Comparison of ENCODE assay signal across 8 cellular contexts in the genomic region with DNA sequence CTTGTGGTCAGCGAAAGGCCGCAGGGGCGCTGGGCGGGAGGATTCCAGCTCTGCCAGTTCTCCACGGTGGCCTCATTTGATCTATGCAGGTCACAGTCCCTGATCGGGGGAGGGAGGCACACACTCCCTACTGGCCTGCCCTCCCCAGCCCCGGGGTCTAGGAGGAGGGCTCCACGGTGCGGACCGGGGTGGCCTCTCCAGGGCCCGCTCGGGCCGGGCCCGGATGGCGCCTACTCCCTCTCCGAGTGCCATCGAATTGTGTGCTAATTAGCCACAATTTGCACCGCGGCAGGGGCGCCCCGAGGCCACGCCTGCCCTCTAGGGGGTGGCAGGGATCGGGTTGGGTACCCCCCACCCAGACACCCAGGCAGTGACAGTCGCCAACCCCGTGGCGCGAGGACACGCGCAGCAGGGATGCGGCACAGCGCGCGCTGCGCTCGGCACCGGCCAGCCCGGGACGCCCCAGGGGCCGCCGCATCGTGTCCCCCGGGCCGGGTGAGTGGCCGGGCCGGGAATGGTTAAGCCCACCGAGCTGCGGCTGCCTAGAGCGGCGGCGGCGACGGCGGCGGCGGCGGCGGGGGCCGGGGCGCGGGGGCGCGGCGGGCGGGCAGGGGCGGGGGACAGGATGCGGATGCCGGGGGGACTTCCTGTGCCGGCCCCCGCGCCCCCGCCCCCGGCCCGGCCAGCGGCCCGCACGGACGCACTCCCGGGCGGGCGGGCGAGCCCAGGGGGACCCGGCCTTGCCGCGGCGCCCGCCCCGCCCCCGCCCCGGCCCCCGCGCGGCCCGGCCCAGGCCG. TPM values are rescaled to one million over a fixed set of nuclear protein-coding genes. Genes with fewer than 3 reads are reported as not detected.
A peak's percentile ranks its signal among the peaks of the same experiment; 100 is the strongest.
DNase-seq lines count a peak whose midpoint lies in the region; ATAC-seq and TF ChIP-seq lines count a peak whose summit lies in the region.

A gene (plus strand): TSS at position 670 of the 797 bp plus-strand sequence. CDS start 565 bp downstream, outside the sequence.

- peaks cover 3% of the 10 kb centered on the region for H3K36me3 Mint-ChIP-seq in activated B cell treated with CpG ODN at 0.5 μM for 24 hours (ENCODE audit: low read depth)

- H3K27me3 ChIP-seq in H7 (ENCODE audit: control insufficient read depth, insufficient read depth, low read length) (no peaks in the 10 kb centered on the region), neuron (ENCODE audit: insufficient read depth, low read length) (no peaks in the 10 kb centered on the region)

- peak within 1 kb of the TSS; percentile 20 for H3K27ac Mint-ChIP-seq in activated B cell treated with CpG ODN at 0.5 μM for 24 hours

- H3K9me3 Mint-ChIP-seq in activated B cell treated with CpG ODN at 0.5 μM for 24 hours: no peaks in the 10 kb centered on the region

- POLR2A ChIA-PET in activated B cell treated with CpG ODN at 0.5 μM for 24 hours (lab: Charles Lee): no interaction called here

- H2AFZ ChIP-seq in neuron (ENCODE audit: low read depth, low read length): peak within 1 kb of the TSS; percentile 98

- CTCF ChIA-PET in activated B cell treated with CpG ODN at 0.5 μM for 24 hours (lab: Charles Lee): no interaction called here

- ATAC-seq in activated B cell treated with CpG ODN at 0.5 μM for 24 hours (ENCODE audit: low read depth) (peak; percentile 54), GM18498 (IDR thresholded peaks at IDR 0.05; ENCODE audit: unreplicated experiment) (no peak), HG03520 (IDR thresholded peaks at IDR 0.05; ENCODE audit: unreplicated experiment) (no peak), HG02642 (IDR thresholded peaks at IDR 0.05; ENCODE audit: poor library complexity, unreplicated experiment) (no peak), GM19351 (IDR thresholded peaks at IDR 0.05; ENCODE audit: unreplicated experiment) (no peak)

- H3K4me3 ChIP-seq in H7 (ENCODE audit: insufficient read depth, low read depth, low read length): peak within 1 kb of the TSS; percentile 70
- H3K4me3 ChIP-seq in fibroblast of the aortic adventitia (ENCODE audit: low read depth, low read length): peak within 1 kb of the TSS; percentile 38
- H3K4me3 ChIP-seq in neuron (ENCODE audit: low read length): peak within 1 kb of the TSS; percentile 90

- H3K36me3 ChIP-seq in H7 (replicated peaks; ENCODE audit: control insufficient read depth, insufficient read depth, low read length): peaks cover 2% of the 10 kb centered on the region; the same call in 1 of the 2 replicates
- H3K36me3 ChIP-seq in neuron (ENCODE audit: insufficient read depth, low read length): peaks cover 10% of the 10 kb centered on the region

- intact Hi-C loops in activated B cell treated with CpG ODN at 0.5 μM for 24 hours (cut with micrococcal nuclease): no loop called here

- H3K9me3 ChIP-seq in neuron (ENCODE audit: low read length): no peaks in the 10 kb centered on the region

- H3K4me1 Mint-ChIP-seq in activated B cell treated with CpG ODN at 0.5 μM for 24 hours: peaks cover 14% of the 10 kb centered on the region

- peaks cover 12% of the 10 kb centered on the region for H3K4me1 ChIP-seq in neuron (ENCODE audit: insufficient read depth, low read length)

- peak within 1 kb of the TSS; percentile 81 for H3K4me3 Mint-ChIP-seq in activated B cell treated with CpG ODN at 0.5 μM for 24 hours

- TF ChIP-seq CTCF in activated B cell treated with CpG ODN at 0.5 μM for 24 hours (IDR thresholded peaks at IDR 0.05) (no peak), fibroblast of the aortic adventitia (IDR thresholded peaks at IDR 0.05; ENCODE audit: insufficient read depth, low read length) (no peak)

- H3K27me3 Mint-ChIP-seq in activated B cell treated with CpG ODN at 0.5 μM for 24 hours: peaks cover 3% of the 10 kb centered on the region

- DNase-seq in H7 (peak; percentile 94), activated B cell treated with CpG ODN at 0.5 μM for 24 hours (no peak), fibroblast of the aortic adventitia (ENCODE audit: low read depth) (no peak)

RNA-seq across cellular contexts. Expression of the gene that starts here (rescaled TPM):
- total RNA-seq in H7 (2014; rRNA removed; shearing (Covaris generic)): 6.4 and 6.5 TPM in 2 replicates
- total RNA-seq in activated B cell treated with CpG ODN at 0.5 μM for 24 hours (2.8 and 3.2 TPM in 2 replicates), fibroblast of the aortic adventitia (ENCODE audit: low replicate concordance) (0.54 and 1.6 TPM in 2 replicates)

Comparison
In these comparisons a context has a peak if more than half of its experiments do, and no peak if none do; other contexts are left out.
1. H3K4me3 ChIP-seq: peak in every context shown above with its lines; median percentile 90 in neuron; 70 in H7; 38 in fibroblast of the aortic adventitia.